ENCODE assay signal across 8 cellular contexts in the genomic region with DNA sequence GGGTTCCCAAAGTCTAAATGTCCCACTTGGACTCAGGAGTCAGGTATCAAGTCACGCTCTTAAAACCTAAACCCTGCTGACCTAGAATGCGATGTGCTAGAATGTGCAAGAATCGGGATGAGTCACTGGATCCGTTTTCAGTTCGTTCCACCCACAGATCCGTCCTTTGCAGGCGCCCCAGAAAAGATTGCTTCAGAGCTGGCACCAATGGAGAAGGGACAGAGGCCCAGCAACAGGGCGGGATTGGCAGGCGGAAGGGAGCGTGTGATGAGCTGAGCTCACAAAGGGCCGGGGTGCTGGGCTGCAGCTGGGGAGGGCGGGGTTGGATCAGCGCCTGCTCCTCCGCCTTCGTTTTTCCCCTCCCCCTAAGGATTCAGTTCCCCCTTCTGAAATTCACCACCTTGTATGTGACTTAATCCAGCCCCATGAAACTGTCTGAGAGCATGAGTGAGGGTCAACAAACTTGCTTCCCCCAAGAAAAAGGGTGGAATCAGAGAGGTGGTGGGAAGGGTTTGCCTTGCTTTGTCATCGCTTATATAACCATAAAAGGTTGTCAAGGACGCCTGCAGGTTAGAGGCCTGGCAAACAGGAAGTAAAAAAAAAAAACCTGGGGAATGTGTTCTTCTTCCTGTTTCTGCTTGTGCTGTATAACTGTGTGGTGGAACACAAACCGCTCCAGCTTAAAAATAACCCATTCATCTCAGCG. TPM values are rescaled to one million over a fixed set of nuclear protein-coding genes. Genes with fewer than 3 reads are reported as not detected.
DNase-seq lines count a peak whose midpoint lies in the region; ATAC-seq, FAIRE-seq and TF ChIP-seq lines count a peak whose summit lies in the region.

No MANE protein-coding gene starts in this region.

- peak overlapping the region; percentile 100 for H3K27ac ChIP-seq in RWPE2 (ENCODE audit: poor library complexity, severe bottlenecking)
- H3K27ac ChIP-seq in astrocyte (ENCODE audit: low read depth, low read length): peak overlapping the region; percentile 100

- H3K4me3 ChIP-seq in RWPE2 (ENCODE audit: severe bottlenecking): peak overlapping the region; percentile 96
- peak overlapping the region; percentile 82 for H3K4me3 ChIP-seq in astrocyte (ENCODE audit: insufficient read depth, low read depth, low read length)
- peak overlapping the region; percentile 63 for H3K4me3 ChIP-seq in skeletal muscle satellite cell (ENCODE audit: low read length)

- H3K36me3 ChIP-seq in RWPE2 (ENCODE audit: low read depth) (peaks cover 11% of the 10 kb centered on the region), astrocyte (ENCODE audit: insufficient read depth, low read length) (peaks cover 8% of the 10 kb centered on the region), skeletal muscle satellite cell (ENCODE audit: insufficient read depth, low read length) (peaks cover 17% of the 10 kb centered on the region)

- ATAC-seq in HG02798 (IDR thresholded peaks at IDR 0.05; ENCODE audit: poor library complexity, unreplicated experiment): peak; percentile 48
- peak; percentile 68 for ATAC-seq in RWPE2 (ENCODE audit: low read depth)

- H3K9ac ChIP-seq in astrocyte (ENCODE audit: low read length): peak overlapping the region; percentile 100
- H3K9ac ChIP-seq in skeletal muscle satellite cell (ENCODE audit: low read depth, low read length): peak overlapping the region; percentile 90

- DNase-seq in GM12892 (ENCODE audit: insufficient read length) (peak; percentile 50), RWPE2 (ENCODE audit: low spot score) (peak; percentile 99), astrocyte (ENCODE audit: low read depth) (peak; percentile 100), iPS DF 4.7 (ENCODE audit: extremely low read depth, low spot score) (peak; percentile 95), NCI-H1417 (lab: John Stamatoyannopoulos, UW) (no peak), COLO668 (lab: John Stamatoyannopoulos, UW; ENCODE audit: unreplicated experiment) (no peak)

- no peaks in the 10 kb centered on the region for H3K9me3 ChIP-seq in RWPE2 (ENCODE audit: severe bottlenecking)
- H3K9me3 ChIP-seq in astrocyte (ENCODE audit: insufficient read depth, low read depth, low read length): no peaks in the 10 kb centered on the region
- H3K9me3 ChIP-seq in skeletal muscle satellite cell (replicated peaks; ENCODE audit: low read length): no peaks in the 10 kb centered on the region

- H3K4me2 ChIP-seq in astrocyte (ENCODE audit: low read length) (peak overlapping the region; percentile 90), skeletal muscle satellite cell (ENCODE audit: low read length) (peak overlapping the region; percentile 80)

- FAIRE-seq in GM12892 (lab: Jason Lieb, UNC): peak; percentile 33
- FAIRE-seq in astrocyte (lab: Jason Lieb, UNC): no peak

- peaks cover 35% of the 10 kb centered on the region for H3K79me2 ChIP-seq in astrocyte (ENCODE audit: insufficient read depth, low read length)

- peak overlapping the region; percentile 58 for H2AFZ ChIP-seq in astrocyte (ENCODE audit: low read depth, low read length)

- H3K27me3 Mint-ChIP-seq in astrocyte (ENCODE audit: low read depth, unreplicated experiment): no peaks in the 10 kb centered on the region

- peak overlapping the region; percentile 91 for H3K4me3 Mint-ChIP-seq in astrocyte (ENCODE audit: unreplicated experiment)

- peaks cover 21% of the 10 kb centered on the region for H4K20me1 ChIP-seq in astrocyte (ENCODE audit: insufficient read depth, low read length)

- H3K4me1 ChIP-seq in RWPE2 (ENCODE audit: insufficient read depth, poor library complexity, severe bottlenecking) (peaks cover 53% of the 10 kb centered on the region), astrocyte (ENCODE audit: insufficient read depth, low read length) (peaks cover 54% of the 10 kb centered on the region), skeletal muscle satellite cell (ENCODE audit: control insufficient read depth, insufficient read depth, low read length) (peaks cover 38% of the 10 kb centered on the region)

- no peaks in the 10 kb centered on the region for H3K27me3 ChIP-seq in RWPE2 (ENCODE audit: insufficient read depth, poor library complexity, severe bottlenecking)
- H3K27me3 ChIP-seq in astrocyte (ENCODE audit: insufficient read depth, low read length): peaks cover 6% of the 10 kb centered on the region
- H3K27me3 ChIP-seq in skeletal muscle satellite cell (ENCODE audit: control insufficient read depth, insufficient read depth, low read length): no peaks in the 10 kb centered on the region

- TF ChIP-seq CTCF in RWPE2 (IDR thresholded peaks at IDR 0.05; ENCODE audit: poor library complexity, severe bottlenecking) (no peak), astrocyte (IDR thresholded peaks at IDR 0.05; ENCODE audit: insufficient read depth, low read depth, low read length) (no peak)

- peaks cover 16% of the 10 kb centered on the region for H3K36me3 Mint-ChIP-seq in astrocyte (ENCODE audit: low read depth, unreplicated experiment)

- peaks cover 44% of the 10 kb centered on the region for H3K4me1 Mint-ChIP-seq in astrocyte (ENCODE audit: low read depth, unreplicated experiment)

- no peaks in the 10 kb centered on the region for H3K9me3 Mint-ChIP-seq in astrocyte (ENCODE audit: unreplicated experiment)

- peak; percentile 73 for TF ChIP-seq POLR2A in GM12892 (IDR thresholded peaks at IDR 0.05; ENCODE audit: low read depth, low read length)

- H3K27ac Mint-ChIP-seq in astrocyte (ENCODE audit: unreplicated experiment): peak overlapping the region; percentile 100

RNA-seq across cellular contexts. Expression of gene UBC, which starts 2.8 kb away (rescaled TPM):
- polyA plus RNA-seq in GM12892 (2012; ENCODE audit: missing spikeins): 929 TPM
- 1,171 and 1,214 TPM in 2 replicates for total RNA-seq in astrocyte
- 1,475 and 1,652 TPM in 2 replicates for total RNA-seq in skeletal muscle satellite cell (2012; rRNA removed)

RNA-seq across cellular contexts. Expression of gene SCARB1, which starts 53.6 kb away (rescaled TPM):
- polyA plus RNA-seq in GM12892 (2012; ENCODE audit: missing spikeins): 50.7 TPM
- 44.5 and 48.4 TPM in 2 replicates for total RNA-seq in astrocyte
- total RNA-seq in skeletal muscle satellite cell (2012; rRNA removed): 18.8 and 28.9 TPM in 2 replicates

Comparison
In these comparisons a context has a peak if more than half of its experiments do, and no peak if none do; other contexts are left out.
1. DNase-seq: peak in GM12892 (single experiment), RWPE2 (single experiment), astrocyte (single experiment) and iPS DF 4.7 (single experiment); none in NCI-H1417 (0 of 3) and COLO668 (single experiment).
2. Peak in every context shown above with its lines, with median percentiles within 50 percentile points of each other: H3K4me3 ChIP-seq.